Comparison of ENCODE assay signal across 19 cellular contexts in the genomic region with DNA sequence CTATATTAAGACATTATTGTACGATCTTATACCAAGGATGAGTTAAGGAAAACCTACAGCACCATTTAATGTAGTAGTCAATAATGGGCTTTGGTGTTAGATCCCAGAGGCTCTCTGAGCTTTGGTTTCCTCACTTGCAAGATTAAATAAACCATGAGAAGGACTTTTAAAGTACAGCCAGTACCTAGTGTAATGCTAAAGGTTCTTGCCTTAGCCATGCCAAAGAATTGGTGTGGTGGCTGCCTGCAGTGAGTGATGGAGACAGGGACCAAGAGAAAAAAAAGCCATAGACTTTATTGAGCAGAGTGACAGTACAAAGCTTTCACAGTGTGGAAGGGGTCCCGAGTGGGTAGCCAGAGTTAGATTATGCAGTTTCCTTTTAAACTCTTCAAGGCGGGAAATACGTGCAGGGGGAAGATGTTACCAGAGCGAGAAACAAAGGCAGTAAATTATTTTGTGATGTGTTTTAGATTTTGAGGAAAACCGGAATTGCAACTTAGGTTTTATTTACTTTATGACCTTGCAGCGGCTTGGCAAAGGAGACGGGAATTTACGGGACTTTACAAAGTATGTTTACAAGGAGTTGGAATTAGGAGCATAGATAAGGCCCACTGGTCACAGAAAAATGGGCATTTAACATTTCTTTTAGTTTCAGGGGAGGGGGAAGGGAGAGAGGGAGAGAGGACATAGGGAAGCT.
DNase-seq lines count a peak whose midpoint lies in the region; ATAC-seq, FAIRE-seq and TF ChIP-seq lines count a peak whose summit lies in the region.
"Had no signal": no experiment of that assay in that cellular context is flagged by ENCODE, and none has a peak within 500 bp of the region (broad histone marks: within the 10 kb centered on the region; RNA-seq: fewer than 3 reads in every experiment).

No MANE protein-coding gene starts in this region.

- TF ChIP-seq CTCF in H9 (conservative IDR thresholded peaks at IDR 0.05) (no peak), astrocyte (IDR thresholded peaks at IDR 0.05; ENCODE audit: insufficient read depth, low read depth, low read length) (no peak), left lung (IDR thresholded peaks at IDR 0.05) (no peak), transverse colon (IDR thresholded peaks at IDR 0.05) (no peak), psoas muscle (IDR thresholded peaks at IDR 0.05) (no peak)

- H3K36me3 Mint-ChIP-seq in H9 (ENCODE audit: insufficient read depth in 1 of 3, low read depth in 3 of 3) (peaks cover 0 to 2% (median 0%) of the 10 kb centered on the region in 3 experiments; a peak in 2 of 7 replicates), astrocyte (ENCODE audit: low read depth, unreplicated experiment) (peaks cover 2% of the 10 kb centered on the region)

- TF ChIP-seq POLR2A in transverse colon (IDR thresholded peaks at IDR 0.05): no peak

- WGBS in H9 (ENCODE audit: extremely low coverage, insufficient read length, low lambda C conversion rate): no CpG with 5 or more reads among the region's 9 CpGs
- 21 to 45% methylated on average over 9 of the region's 9 CpGs for WGBS in transverse colon (ENCODE audit: low coverage in 1 of 2), 2 donors
- WGBS in psoas muscle, 3 donors: 74 to 82% (median 80%) methylated on average over 9 of the region's 9 CpGs

- no peak overlapping the region for H3K56ac ChIP-seq in H9 (ENCODE audit: insufficient read length, low read depth, low read length)

- H3K4me2 ChIP-seq in H9 (ENCODE audit: insufficient read depth, insufficient read length, low read length) (no peak overlapping the region), astrocyte (ENCODE audit: low read length) (peak overlapping the region; percentile 58)

- H3K27ac Mint-ChIP-seq in H9 (peak overlapping the region; percentile 2 to 34 (median 24); a peak in 3 of 7 replicates), astrocyte (ENCODE audit: unreplicated experiment) (peak overlapping the region; percentile 3)
- H3K27ac Mint-ChIP-seq: activated naive CD8-positive, alpha-beta T cell treated with anti-CD3 and anti-CD28 coated beads, Interleukin-2, amount 50 U/mL, for 24 hours; activated T-helper 1 cell treated with anti-CD3 and anti-CD28 coated beads, Interleukin-12 subunit alpha, Interleukin-12 subunit beta, Interleukin-2, Interleukin-4 antibody, amounts not matched to agents 30 ng/mL and 10 ng/mL and 1 ng/mL, durations not matched to agents 14 hours and 24 hours and 36 hours had no signal

- H3K9ac ChIP-seq in H9 (ENCODE audit: extremely low read depth, insufficient read length, low read length) (no peak overlapping the region), astrocyte (ENCODE audit: low read length) (no peak overlapping the region)

- no peak overlapping the region for H2BK20ac ChIP-seq in H9 (ENCODE audit: low read depth, low read length, poor library complexity, severe bottlenecking)

- H3K4ac ChIP-seq in H9 (ENCODE audit: low read depth, low read length): no peak overlapping the region

- H3K18ac ChIP-seq in H9 (ENCODE audit: insufficient read length, low read depth, low read length): no peak overlapping the region

- H3K4me1 Mint-ChIP-seq in H9: peaks cover 0 to 7% of the 10 kb centered on the region in 2 experiments; a peak in 1 of 4 replicates
- H3K4me1 Mint-ChIP-seq in astrocyte (ENCODE audit: low read depth, unreplicated experiment): peaks cover 16% of the 10 kb centered on the region
- H3K4me1 Mint-ChIP-seq: activated naive CD8-positive, alpha-beta T cell treated with anti-CD3 and anti-CD28 coated beads, Interleukin-2, amount 50 U/mL, for 24 hours had no signal

- H3K4me3 ChIP-seq in astrocyte (ENCODE audit: insufficient read depth, low read depth, low read length) (no peak overlapping the region), left lung (no peak overlapping the region), transverse colon (no peak overlapping the region), psoas muscle (no peak overlapping the region)

- H3K14ac ChIP-seq in H9 (ENCODE audit: insufficient read depth, low read length): no peak overlapping the region

- no peaks in the 10 kb centered on the region for H3K23me2 ChIP-seq in H9 (ENCODE audit: insufficient read length, low read depth, low read length, poor library complexity, severe bottlenecking)

- H2BK120ac ChIP-seq in H9 (ENCODE audit: low read depth, low read length, poor library complexity, severe bottlenecking): no peak overlapping the region

- no peaks in the 10 kb centered on the region for H3K9me3 ChIP-seq in H9 (ENCODE audit: control insufficient read depth, low read depth, low read length)
- no peaks in the 10 kb centered on the region for H3K9me3 ChIP-seq in astrocyte (ENCODE audit: insufficient read depth, low read depth, low read length)
- H3K9me3 ChIP-seq in left lung: no peaks in the 10 kb centered on the region
- H3K9me3 ChIP-seq in transverse colon: no peaks in the 10 kb centered on the region
- no peaks in the 10 kb centered on the region for H3K9me3 ChIP-seq in psoas muscle
- H3K9me3 ChIP-seq: BE2C had no signal

- no peak overlapping the region for H3K4me3 Mint-ChIP-seq in H9
- H3K4me3 Mint-ChIP-seq in astrocyte (ENCODE audit: unreplicated experiment): no peak overlapping the region
- H3K4me3 Mint-ChIP-seq: activated naive CD8-positive, alpha-beta T cell treated with anti-CD3 and anti-CD28 coated beads, Interleukin-2, amount 50 U/mL, for 24 hours; activated T-helper 1 cell treated with anti-CD3 and anti-CD28 coated beads, Interleukin-12 subunit alpha, Interleukin-12 subunit beta, Interleukin-2, Interleukin-4 antibody, amounts not matched to agents 30 ng/mL and 10 ng/mL and 1 ng/mL, durations not matched to agents 14 hours and 24 hours and 36 hours had no signal

- TF ChIP-seq EP300 in transverse colon (IDR thresholded peaks at IDR 0.05; ENCODE audit: low read depth): no peak

- H3K4me1 ChIP-seq in H9 (ENCODE audit: insufficient read depth, low read length) (no peaks in the 10 kb centered on the region), astrocyte (ENCODE audit: insufficient read depth, low read length) (peaks cover 10% of the 10 kb centered on the region), left lung (peaks cover 12 to 13% of the 10 kb centered on the region in 2 donors), transverse colon (peaks cover 0 to 42% (median 12%) of the 10 kb centered on the region in 4 donors), psoas muscle (no peaks in the 10 kb centered on the region)
- H3K4me1 ChIP-seq: BE2C had no signal

- no peaks in the 10 kb centered on the region for H3K79me1 ChIP-seq in H9 (ENCODE audit: insufficient read depth, low read depth, low read length, poor library complexity, severe bottlenecking)

- H2AFZ ChIP-seq in H9 (ENCODE audit: low read length): no peak overlapping the region
- H2AFZ ChIP-seq in astrocyte (ENCODE audit: low read depth, low read length): no peak overlapping the region

- no peak overlapping the region for H3T11ph ChIP-seq in H9 (ENCODE audit: low read length)

- no peak overlapping the region for H2BK15ac ChIP-seq in H9 (ENCODE audit: low read depth, low read length)

- H3K27ac ChIP-seq in H9 (ENCODE audit: insufficient read length, low read depth, low read length): no peak overlapping the region
- H3K27ac ChIP-seq in astrocyte (ENCODE audit: low read depth, low read length): no peak overlapping the region
- peak overlapping the region; percentile 19 to 41 for H3K27ac ChIP-seq in left lung
- peak overlapping the region; percentile 10 to 56 (median 31) for H3K27ac ChIP-seq in transverse colon
- no peak overlapping the region for H3K27ac ChIP-seq in psoas muscle

- H4K8ac ChIP-seq in H9 (replicated peaks; ENCODE audit: insufficient read length, low read depth, low read length): no peak overlapping the region

- intact Hi-C loops in left lung (cut with DNase I) (no loop called here), transverse colon (cut with DNase I; ENCODE audit: low total_unique reads) (no loop called here), psoas muscle (cut with DNase I) (no loop called here)

- H3K36me3 ChIP-seq in astrocyte (ENCODE audit: insufficient read depth, low read length) (no peaks in the 10 kb centered on the region), left lung (no peaks in the 10 kb centered on the region), transverse colon (no peaks in the 10 kb centered on the region), psoas muscle (ENCODE audit: insufficient read depth in 1 of 2, low read depth in 1 of 2) (no peaks in the 10 kb centered on the region)
- H3K36me3 ChIP-seq: BE2C had no signal

- no peak overlapping the region for H2BK5ac ChIP-seq in H9 (ENCODE audit: insufficient read length, low read length)

- no peak overlapping the region for H3K23ac ChIP-seq in H9 (ENCODE audit: insufficient read length, low read depth, low read length)

- DNase-seq in H9 (no peak), astrocyte (ENCODE audit: low read depth) (no peak), left lung (no peak), transverse colon (no peak), SHP77 treated with DMSO at 0.1 percent for 48 hours (lab: John Stamatoyannopoulos, UW) (no peak), psoas muscle (no peak)
- DNase-seq: activated CD4-positive, alpha-beta T cell treated with anti-CD3 and anti-CD28 coated beads, Interleukin-2, amount 50 U/mL, for 4 hours; activated naive CD8-positive, alpha-beta T cell treated with anti-CD3 and anti-CD28 coated beads, Interleukin-2, amount 50 U/mL, for 24 hours; BE2C; glutamatergic neuron; MM.1S; NCI-H187 treated with DMSO at 0.1 percent for 48 hours; NCI-H510A treated with DMSO at 0.1 percent for 48 hours; OCI-M1; stimulated activated CD4-positive, alpha-beta T cell treated with anti-CD3 and anti-CD28 coated beads, Interleukin-12 subunit alpha, Interleukin-12 subunit beta, amount 100 ng/mL, for 4 hours; stimulated activated naive CD8-positive, alpha-beta T cell treated with anti-CD3 and anti-CD28 coated beads, Interleukin-15, Interleukin-2, amounts not matched to agents 100 U/mL and 50 U/mL, for 24 hours had no signal

- no peak for FAIRE-seq in astrocyte (lab: Jason Lieb, UNC)
- FAIRE-seq: TTC549 had no signal

- H3K27me3 ChIP-seq in H9 (ENCODE audit: insufficient read depth, low read length): no peaks in the 10 kb centered on the region
- H3K27me3 ChIP-seq in astrocyte (ENCODE audit: insufficient read depth, low read length): no peaks in the 10 kb centered on the region
- H3K27me3 ChIP-seq in left lung: no peaks in the 10 kb centered on the region
- no peaks in the 10 kb centered on the region for H3K27me3 ChIP-seq in transverse colon
- no peaks in the 10 kb centered on the region for H3K27me3 ChIP-seq in psoas muscle (ENCODE audit: insufficient read depth in 3 of 3, low read length in 2 of 3)

- no peaks in the 10 kb centered on the region for H3K79me2 ChIP-seq in H9 (ENCODE audit: insufficient read depth, low read length)
- H3K79me2 ChIP-seq in astrocyte (ENCODE audit: insufficient read depth, low read length): no peaks in the 10 kb centered on the region

- no peak overlapping the region for H4K5ac ChIP-seq in H9 (ENCODE audit: insufficient read length, low read depth, low read length)

- H2BK12ac ChIP-seq in H9 (ENCODE audit: insufficient read length, low read depth, low read length): no peak overlapping the region

- H3K27me3 Mint-ChIP-seq in H9 (ENCODE audit: low read depth) (no peaks in the 10 kb centered on the region), astrocyte (ENCODE audit: low read depth, unreplicated experiment) (no peaks in the 10 kb centered on the region)

- H3K9me3 Mint-ChIP-seq in H9 (no peaks in the 10 kb centered on the region), astrocyte (ENCODE audit: unreplicated experiment) (no peaks in the 10 kb centered on the region)
- H3K9me3 Mint-ChIP-seq: activated naive CD8-positive, alpha-beta T cell treated with anti-CD3 and anti-CD28 coated beads, Interleukin-2, amount 50 U/mL, for 24 hours; activated T-helper 1 cell treated with anti-CD3 and anti-CD28 coated beads, Interleukin-12 subunit alpha, Interleukin-12 subunit beta, Interleukin-2, Interleukin-4 antibody, amounts not matched to agents 30 ng/mL and 10 ng/mL and 1 ng/mL, durations not matched to agents 14 hours and 24 hours and 36 hours had no signal

- in situ Hi-C loops in transverse colon (cut with MboI; ENCODE audit: low pct_ligation_motif_present in 1 of 4, low pct_unique_long_range_greater_than_20kb in 1 of 4, low sequenced_read_pairs in 3 of 4): no loop called here

- ATAC-seq in left lung: peak; percentile 47
- no peak for ATAC-seq in HG02642 (IDR thresholded peaks at IDR 0.05; ENCODE audit: poor library complexity, unreplicated experiment)
- no peak for ATAC-seq in psoas muscle
- ATAC-seq: activated naive CD8-positive, alpha-beta T cell treated with anti-CD3 and anti-CD28 coated beads, Interleukin-2, amount 50 U/mL, for 24 hours; stimulated activated naive CD8-positive, alpha-beta T cell treated with anti-CD3 and anti-CD28 coated beads, Interleukin-15, Interleukin-2, amounts not matched to agents 100 U/mL and 50 U/mL, for 24 hours had no signal

- no peaks in the 10 kb centered on the region for H4K20me1 ChIP-seq in H9 (ENCODE audit: control insufficient read depth, insufficient read depth, insufficient read length)
- no peaks in the 10 kb centered on the region for H4K20me1 ChIP-seq in astrocyte (ENCODE audit: insufficient read depth, low read length)

- H4K91ac ChIP-seq in H9 (ENCODE audit: insufficient read length, low read depth, low read length): no peak overlapping the region

- H2AK5ac ChIP-seq in H9 (ENCODE audit: insufficient read length, low read length): no peak overlapping the region

Comparison
In these comparisons a context has a peak if more than half of its experiments do, and no peak if none do; other contexts are left out.
1. H3K27ac ChIP-seq: peak in left lung (2 of 2) and transverse colon (4 of 4); none in H9 (single experiment), astrocyte (single experiment) and psoas muscle (single experiment).